In the genomic region with DNA sequence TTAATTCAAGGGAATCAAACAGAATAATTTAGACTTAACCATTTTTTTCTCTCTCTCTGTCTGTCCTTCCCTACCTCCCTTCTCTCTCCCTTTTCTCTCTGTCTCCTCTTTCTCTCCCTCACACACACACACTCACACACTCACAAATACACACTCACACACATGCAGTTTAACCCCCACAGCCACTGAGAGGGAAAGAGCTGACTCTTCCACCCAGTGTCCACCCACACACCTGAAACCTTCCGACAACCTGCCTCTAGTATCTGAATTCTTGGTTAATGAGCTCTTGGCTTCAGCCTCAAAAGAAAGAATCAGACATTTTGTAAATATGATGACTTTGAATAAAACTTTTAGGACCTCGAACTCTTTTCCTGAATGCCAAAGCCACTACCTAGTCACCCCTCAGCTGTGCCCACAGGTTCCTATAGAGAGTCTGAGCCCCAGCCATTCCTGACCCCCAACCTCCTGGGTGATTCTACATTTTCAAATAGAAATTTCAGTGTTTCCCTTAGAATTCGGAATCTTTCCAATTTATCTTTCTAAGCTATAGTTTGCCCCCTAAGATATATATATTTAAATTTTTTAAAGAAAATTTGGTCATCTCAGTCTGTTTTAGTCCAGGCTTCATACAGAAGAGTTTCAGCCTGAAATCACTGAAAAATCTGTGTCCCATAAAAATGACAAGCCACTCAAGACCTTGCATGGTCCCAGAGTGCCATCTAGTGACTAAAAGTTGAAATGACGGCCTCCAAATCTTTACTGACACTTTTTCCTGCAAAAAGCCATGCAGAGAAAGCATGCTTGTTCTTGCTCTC, we compare ENCODE assay signal across 1 cellular context.
A peak's percentile ranks its signal among the peaks of the same experiment; 100 is the strongest.
TF ChIP-seq lines count a peak whose summit lies in the region.

No MANE protein-coding gene starts in this region.

TF ChIP-seq in H1, 55 proteins besides CTCF, POLR2A, EP300 and RAD21:
- TF ChIP-seq, protein P1, sequence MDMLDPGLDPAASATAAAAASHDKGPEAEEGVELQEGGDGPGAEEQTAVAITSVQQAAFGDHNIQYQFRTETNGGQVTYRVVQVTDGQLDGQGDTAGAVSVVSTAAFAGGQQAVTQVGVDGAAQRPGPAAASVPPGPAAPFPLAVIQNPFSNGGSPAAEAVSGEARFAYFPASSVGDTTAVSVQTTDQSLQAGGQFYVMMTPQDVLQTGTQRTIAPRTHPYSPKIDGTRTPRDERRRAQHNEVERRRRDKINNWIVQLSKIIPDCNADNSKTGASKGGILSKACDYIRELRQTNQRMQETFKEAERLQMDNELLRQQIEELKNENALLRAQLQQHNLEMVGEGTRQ (IDR thresholded peaks at IDR 0.05; ENCODE audit: low read length) = no peak
- no peak for TF ChIP-seq YY1 (IDR thresholded peaks at IDR 0.05; ENCODE audit: low read depth, low read length)
- TF ChIP-seq TBP (IDR thresholded peaks at IDR 0.05; ENCODE audit: low read depth, low read length) = no peak
- no peak for TF ChIP-seq SP4 (IDR thresholded peaks at IDR 0.05; ENCODE audit: low read length)
- no peak for TF ChIP-seq BCL11A (IDR thresholded peaks at IDR 0.05; ENCODE audit: low read depth in 2 of 2, low read length in 2 of 2)
- no peak for TF ChIP-seq SRF (IDR thresholded peaks at IDR 0.05; ENCODE audit: low read depth, low read length)
- TF ChIP-seq TAF7 (optimal IDR thresholded peaks at IDR 0.05; ENCODE audit: borderline replicate concordance, low read depth, low read length) = peak; percentile 4
- TF ChIP-seq JUN (IDR thresholded peaks at IDR 0.05; ENCODE audit: low read depth, low read length) = no peak
- TF ChIP-seq, protein P2, sequence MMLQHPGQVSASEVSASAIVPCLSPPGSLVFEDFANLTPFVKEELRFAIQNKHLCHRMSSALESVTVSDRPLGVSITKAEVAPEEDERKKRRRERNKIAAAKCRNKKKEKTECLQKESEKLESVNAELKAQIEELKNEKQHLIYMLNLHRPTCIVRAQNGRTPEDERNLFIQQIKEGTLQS (IDR thresholded peaks at IDR 0.05; ENCODE audit: insufficient read depth, low read depth, low read length) = no peak
- peak; percentile 33; the same call in 1 of the 2 replicates for TF ChIP-seq CREB1 (IDR thresholded peaks at IDR 0.05)
- TF ChIP-seq TCF12 (IDR thresholded peaks at IDR 0.05; ENCODE audit: low read depth, low read length) = no peak
- no peak for TF ChIP-seq PHF8 (conservative IDR thresholded peaks at IDR 0.05; ENCODE audit: low read depth, low read length)
- TF ChIP-seq KDM5A (IDR thresholded peaks at IDR 0.05; ENCODE audit: low read length) = no peak
- TF ChIP-seq SIX5 (IDR thresholded peaks at IDR 0.05; ENCODE audit: low read depth, low read length) = no peak
- TF ChIP-seq ASH2L (IDR thresholded peaks at IDR 0.05; ENCODE audit: low read length) = no peak
- no peak for TF ChIP-seq POLR2AphosphoS5 (IDR thresholded peaks at IDR 0.05; ENCODE audit: low read depth, low read length)
- TF ChIP-seq FOSL1 (IDR thresholded peaks at IDR 0.05; ENCODE audit: insufficient read depth, low read depth, low read length) = no peak
